1 cellular context compared by ENCODE assay signal in the genomic region with DNA sequence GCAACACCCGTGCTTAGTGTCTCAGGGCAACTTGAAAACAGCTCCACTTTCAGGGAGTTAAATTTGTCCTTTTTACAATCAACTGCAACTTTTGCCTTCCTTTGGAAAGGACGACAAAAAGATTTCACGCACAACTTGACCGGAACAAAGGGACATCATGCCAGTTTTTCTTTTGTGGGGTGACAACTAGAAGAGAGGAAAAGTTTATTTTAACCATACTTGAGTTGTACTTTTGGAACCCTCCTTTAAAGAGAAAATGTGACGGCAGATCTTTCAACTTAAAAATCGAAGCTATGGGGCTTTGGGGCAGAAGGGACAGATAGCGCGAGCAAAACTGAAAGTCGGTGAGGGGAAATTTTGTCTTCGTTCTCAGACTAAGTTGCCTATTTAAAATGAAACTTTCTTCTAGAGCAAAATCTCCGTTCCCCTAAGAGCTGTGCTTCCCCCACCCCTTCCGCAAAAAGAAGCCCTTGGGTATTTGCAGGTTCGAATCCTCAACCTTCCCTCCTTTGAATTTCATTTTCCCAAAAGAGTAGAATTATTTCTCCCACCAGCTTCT.
A peak's percentile ranks its signal among the peaks of the same experiment; 100 is the strongest.
TF ChIP-seq lines count a peak whose summit lies in the region.

No MANE protein-coding gene starts in this region.

TF ChIP-seq in GM23338, 12 proteins besides CTCF, POLR2A, EP300 and RAD21:
- TF ChIP-seq, protein P1, sequence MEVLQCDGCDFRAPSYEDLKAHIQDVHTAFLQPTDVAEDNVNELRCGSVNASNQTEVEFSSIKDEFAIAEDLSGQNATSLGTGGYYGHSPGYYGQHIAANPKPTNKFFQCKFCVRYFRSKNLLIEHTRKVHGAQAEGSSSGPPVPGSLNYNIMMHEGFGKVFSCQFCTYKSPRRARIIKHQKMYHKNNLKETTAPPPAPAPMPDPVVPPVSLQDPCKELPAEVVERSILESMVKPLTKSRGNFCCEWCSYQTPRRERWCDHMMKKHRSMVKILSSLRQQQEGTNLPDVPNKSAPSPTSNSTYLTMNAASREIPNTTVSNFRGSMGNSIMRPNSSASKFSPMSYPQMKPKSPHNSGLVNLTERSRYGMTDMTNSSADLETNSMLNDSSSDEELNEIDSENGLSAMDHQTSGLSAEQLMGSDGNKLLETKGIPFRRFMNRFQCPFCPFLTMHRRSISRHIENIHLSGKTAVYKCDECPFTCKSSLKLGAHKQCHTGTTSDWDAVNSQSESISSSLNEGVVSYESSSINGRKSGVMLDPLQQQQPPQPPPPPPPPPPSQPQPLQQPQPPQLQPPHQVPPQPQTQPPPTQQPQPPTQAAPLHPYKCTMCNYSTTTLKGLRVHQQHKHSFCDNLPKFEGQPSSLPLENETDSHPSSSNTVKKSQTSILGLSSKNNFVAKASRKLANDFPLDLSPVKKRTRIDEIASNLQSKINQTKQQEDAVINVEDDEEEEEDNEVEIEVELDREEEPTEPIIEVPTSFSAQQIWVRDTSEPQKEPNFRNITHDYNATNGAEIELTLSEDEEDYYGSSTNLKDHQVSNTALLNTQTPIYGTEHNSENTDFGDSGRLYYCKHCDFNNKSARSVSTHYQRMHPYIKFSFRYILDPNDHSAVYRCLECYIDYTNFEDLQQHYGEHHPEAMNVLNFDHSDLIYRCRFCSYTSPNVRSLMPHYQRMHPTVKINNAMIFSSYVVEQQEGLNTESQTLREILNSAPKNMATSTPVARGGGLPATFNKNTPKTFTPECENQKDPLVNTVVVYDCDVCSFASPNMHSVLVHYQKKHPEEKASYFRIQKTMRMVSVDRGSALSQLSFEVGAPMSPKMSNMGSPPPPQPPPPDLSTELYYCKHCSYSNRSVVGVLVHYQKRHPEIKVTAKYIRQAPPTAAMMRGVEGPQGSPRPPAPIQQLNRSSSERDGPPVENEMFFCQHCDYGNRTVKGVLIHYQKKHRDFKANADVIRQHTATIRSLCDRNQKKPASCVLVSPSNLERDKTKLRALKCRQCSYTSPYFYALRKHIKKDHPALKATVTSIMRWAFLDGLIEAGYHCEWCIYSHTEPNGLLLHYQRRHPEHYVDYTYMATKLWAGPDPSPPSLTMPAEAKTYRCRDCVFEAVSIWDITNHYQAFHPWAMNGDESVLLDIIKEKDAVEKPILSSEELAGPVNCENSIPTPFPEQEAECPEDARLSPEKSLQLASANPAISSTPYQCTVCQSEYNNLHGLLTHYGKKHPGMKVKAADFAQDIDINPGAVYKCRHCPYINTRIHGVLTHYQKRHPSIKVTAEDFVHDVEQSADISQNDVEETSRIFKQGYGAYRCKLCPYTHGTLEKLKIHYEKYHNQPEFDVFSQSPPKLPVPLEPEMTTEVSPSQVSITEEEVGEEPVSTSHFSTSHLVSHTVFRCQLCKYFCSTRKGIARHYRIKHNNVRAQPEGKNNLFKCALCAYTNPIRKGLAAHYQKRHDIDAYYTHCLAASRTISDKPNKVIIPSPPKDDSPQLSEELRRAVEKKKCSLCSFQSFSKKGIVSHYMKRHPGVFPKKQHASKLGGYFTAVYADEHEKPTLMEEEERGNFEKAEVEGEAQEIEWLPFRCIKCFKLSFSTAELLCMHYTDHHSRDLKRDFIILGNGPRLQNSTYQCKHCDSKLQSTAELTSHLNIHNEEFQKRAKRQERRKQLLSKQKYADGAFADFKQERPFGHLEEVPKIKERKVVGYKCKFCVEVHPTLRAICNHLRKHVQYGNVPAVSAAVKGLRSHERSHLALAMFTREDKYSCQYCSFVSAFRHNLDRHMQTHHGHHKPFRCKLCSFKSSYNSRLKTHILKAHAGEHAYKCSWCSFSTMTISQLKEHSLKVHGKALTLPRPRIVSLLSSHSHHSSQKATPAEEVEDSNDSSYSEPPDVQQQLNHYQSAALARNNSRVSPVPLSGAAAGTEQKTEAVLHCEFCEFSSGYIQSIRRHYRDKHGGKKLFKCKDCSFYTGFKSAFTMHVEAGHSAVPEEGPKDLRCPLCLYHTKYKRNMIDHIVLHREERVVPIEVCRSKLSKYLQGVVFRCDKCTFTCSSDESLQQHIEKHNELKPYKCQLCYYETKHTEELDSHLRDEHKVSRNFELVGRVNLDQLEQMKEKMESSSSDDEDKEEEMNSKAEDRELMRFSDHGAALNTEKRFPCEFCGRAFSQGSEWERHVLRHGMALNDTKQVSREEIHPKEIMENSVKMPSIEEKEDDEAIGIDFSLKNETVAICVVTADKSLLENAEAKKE (CRISPR knock-in tag; IDR thresholded peaks at IDR 0.05), result no peak
- TF ChIP-seq EZH2 (IDR thresholded peaks at IDR 0.05; ENCODE audit: low read depth, unreplicated experiment), result peak; percentile 78
